8 cellular contexts compared by ENCODE assay signal in the genomic region with DNA sequence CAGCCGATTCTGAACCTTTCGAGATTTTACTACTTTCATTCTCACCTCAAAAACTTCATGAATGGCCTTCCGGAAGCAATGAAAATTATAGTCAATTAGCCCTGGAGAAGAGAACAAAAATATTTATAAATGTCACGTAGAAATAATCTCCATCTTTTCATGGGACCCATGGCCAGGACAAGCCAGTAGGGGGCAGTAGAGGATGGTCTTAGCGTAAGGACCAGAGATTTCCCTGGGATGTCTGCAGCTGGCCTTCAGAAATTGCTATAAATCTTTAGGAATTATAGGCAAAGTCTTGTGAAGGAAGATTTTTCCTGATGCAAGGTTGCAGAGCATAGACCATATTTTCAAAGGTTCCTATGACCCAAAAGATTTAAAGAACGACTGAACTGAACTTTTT. TPM values are rescaled to one million over a fixed set of nuclear protein-coding genes. Genes with fewer than 3 reads are reported as not detected.
DNase-seq lines count a peak whose midpoint lies in the region; ATAC-seq, FAIRE-seq and TF ChIP-seq lines count a peak whose summit lies in the region.

No MANE protein-coding gene starts in this region.

- peak; percentile 74 to 83 for TF ChIP-seq CTCF in brain (conservative IDR thresholded peaks at IDR 0.05)
- peak; percentile 77 to 79 (median 78) for TF ChIP-seq CTCF in keratinocyte (optimal IDR thresholded peaks at IDR 0.05 in 1 of 3, IDR thresholded peaks at IDR 0.05 in 1 of 3, conservative IDR thresholded peaks at IDR 0.05 in 1 of 3; ENCODE audit: extremely low read depth in 1 of 3, insufficient read depth in 2 of 3, low read length in 3 of 3)

- DNase-seq in Daoy (ENCODE audit: low read depth) = peak; percentile 51
- DNase-seq in Karpas-422 = peak; percentile 85
- DNase-seq in T-helper 2 cell treated with Interferon-gamma antibody and Interleukin-4, amounts not matched to agents 5 μg/mL and 100 μg/mL, for 36 hours (ENCODE audit: low spot score) = peak; percentile 30
- DNase-seq in keratinocyte (ENCODE audit: low read depth, low spot score) = no peak
- peak; percentile 53 for DNase-seq in stimulated activated CD4-positive, alpha-beta T cell treated with anti-CD3 and anti-CD28 coated beads, Interleukin-4, amount 100 ng/mL, for 1 hour

- H2AFZ ChIP-seq in Karpas-422 (ENCODE audit: low read length) (no peak overlapping the region), keratinocyte (ENCODE audit: control insufficient read depth, low read length) (no peak overlapping the region)

- H3K27me3 ChIP-seq in Karpas-422 (ENCODE audit: low read length) = no peaks in the 10 kb centered on the region
- H3K27me3 ChIP-seq in keratinocyte (ENCODE audit: control insufficient read depth, extremely low read depth, insufficient read depth, low read length) = no peaks in the 10 kb centered on the region

- H3K9me2 ChIP-seq in Karpas-422 (replicated peaks; ENCODE audit: insufficient read depth, low read length) = no peaks in the 10 kb centered on the region

- no peaks in the 10 kb centered on the region for H3K9me3 ChIP-seq in Karpas-422 (ENCODE audit: low read length)
- H3K9me3 ChIP-seq in keratinocyte (ENCODE audit: control insufficient read depth, low read depth, low read length) = no peaks in the 10 kb centered on the region

- dilution Hi-C loops in keratinocyte (cut with MboI; ENCODE audit: extremely low pct_ligation_motif_present, low sequenced_read_pairs) = no loop called here

- no peaks in the 10 kb centered on the region for H3K27me3 Mint-ChIP-seq in T-helper 2 cell treated with Interferon-gamma antibody and Interleukin-4, amounts not matched to agents 5 μg/mL and 100 μg/mL, for 36 hours (ENCODE audit: low read depth)
- no peaks in the 10 kb centered on the region for H3K27me3 Mint-ChIP-seq in brain

- no peaks in the 10 kb centered on the region for H3K9me3 Mint-ChIP-seq in T-helper 2 cell treated with Interferon-gamma antibody and Interleukin-4, amounts not matched to agents 5 μg/mL and 100 μg/mL, for 36 hours
- H3K9me3 Mint-ChIP-seq in brain = no peaks in the 10 kb centered on the region

- H3K4me3 Mint-ChIP-seq in T-helper 2 cell treated with Interferon-gamma antibody and Interleukin-4, amounts not matched to agents 5 μg/mL and 100 μg/mL, for 36 hours = no peak overlapping the region
- no peak overlapping the region for H3K4me3 Mint-ChIP-seq in brain

- no peaks in the 10 kb centered on the region for H3K4me1 ChIP-seq in Karpas-422 (ENCODE audit: low read length)
- no peaks in the 10 kb centered on the region for H3K4me1 ChIP-seq in keratinocyte (ENCODE audit: control insufficient read depth, extremely low read depth, insufficient read depth, low read length)

- H3K27ac Mint-ChIP-seq in T-helper 2 cell treated with Interferon-gamma antibody and Interleukin-4, amounts not matched to agents 5 μg/mL and 100 μg/mL, for 36 hours = no peak overlapping the region
- H3K27ac Mint-ChIP-seq in brain = peak overlapping the region in 2 of 5 experiments; percentile 14 to 76

- H3K36me3 ChIP-seq in Karpas-422 (ENCODE audit: insufficient read depth, low read length) (no peaks in the 10 kb centered on the region), keratinocyte (ENCODE audit: control insufficient read depth in 2 of 2, extremely low read depth in 1 of 2, insufficient read depth in 2 of 2, low read length in 2 of 2) (no peaks in the 10 kb centered on the region)

- no peak for ATAC-seq in HG02588 (IDR thresholded peaks at IDR 0.05; ENCODE audit: unreplicated experiment)
- no peak for ATAC-seq in GM18870 (IDR thresholded peaks at IDR 0.05; ENCODE audit: unreplicated experiment)

- H3K4me3 ChIP-seq in Karpas-422 (ENCODE audit: low read length) (no peak overlapping the region), keratinocyte (ENCODE audit: control insufficient read depth in 2 of 3, extremely low read depth in 1 of 3, insufficient read depth in 2 of 3, low read depth in 1 of 3, low read length in 3 of 3) (no peak overlapping the region)

- no peaks in the 10 kb centered on the region for H3K9me1 ChIP-seq in keratinocyte (ENCODE audit: control insufficient read depth, extremely low read depth, insufficient read depth, low read length)

- H3K36me3 Mint-ChIP-seq in T-helper 2 cell treated with Interferon-gamma antibody and Interleukin-4, amounts not matched to agents 5 μg/mL and 100 μg/mL, for 36 hours (ENCODE audit: low read depth) = no peaks in the 10 kb centered on the region
- peaks cover 6% of the 10 kb centered on the region for H3K36me3 Mint-ChIP-seq in brain

- H3K4me2 ChIP-seq in Karpas-422 (ENCODE audit: low read depth, low read length, poor library complexity, severe bottlenecking) (no peak overlapping the region), keratinocyte (ENCODE audit: control insufficient read depth, extremely low read depth, insufficient read depth, low read depth, low read length) (no peak overlapping the region)

- peaks cover 25% of the 10 kb centered on the region for H3K4me1 Mint-ChIP-seq in T-helper 2 cell treated with Interferon-gamma antibody and Interleukin-4, amounts not matched to agents 5 μg/mL and 100 μg/mL, for 36 hours (ENCODE audit: low read depth)
- peaks cover 18% of the 10 kb centered on the region for H3K4me1 Mint-ChIP-seq in brain

- peak; percentile 23 for FAIRE-seq in keratinocyte (lab: Jason Lieb, UNC)

- H3K79me2 ChIP-seq in Karpas-422 (ENCODE audit: low read length) (no peaks in the 10 kb centered on the region), keratinocyte (ENCODE audit: control insufficient read depth, insufficient read depth, low read length) (no peaks in the 10 kb centered on the region)

- H3K27ac ChIP-seq in Karpas-422 (ENCODE audit: low read length) (no peak overlapping the region), keratinocyte (ENCODE audit: control insufficient read depth, insufficient read depth, low read length) (no peak overlapping the region)

- H3K9ac ChIP-seq in Karpas-422 (ENCODE audit: low read length) (no peak overlapping the region), keratinocyte (ENCODE audit: control insufficient read depth, extremely low read depth, insufficient read depth, low read length) (no peak overlapping the region)

- peaks cover 6% of the 10 kb centered on the region; the same call in 1 of the 2 replicates for H4K20me1 ChIP-seq in Karpas-422 (ENCODE audit: insufficient read depth, low read depth, low read length)
- no peaks in the 10 kb centered on the region for H4K20me1 ChIP-seq in keratinocyte (ENCODE audit: control insufficient read depth, extremely low read depth, insufficient read depth, low read length)

RNA-seq across cellular contexts. Expression of a gene that starts 15.6 kb away (rescaled TPM):
- 19.5 and 24.7 TPM in 2 replicates for total RNA-seq in Daoy (2014; rRNA removed; shearing (Covaris generic))
- total RNA-seq in Karpas-422 (2014; rRNA removed; shearing (Covaris generic); ENCODE audit: low replicate concordance) = 30.4 and 48.0 TPM in 2 replicates
- polyA plus RNA-seq in brain (ENCODE audit: insufficient read depth, low read depth, low replicate concordance) (29.1 TPM), keratinocyte (17.0 to 26.7 TPM (median 19.7 TPM) in 3 replicates)
- polyA plus RNA-seq in keratinocyte (2011; ENCODE audit: low read depth) = 5.9 TPM
- polyA plus RNA-seq in keratinocyte (2011; cell fraction: cytosol; rRNA removed) = 19.2 and 32.6 TPM in 2 replicates
- 8.1 and 10.2 TPM in 2 replicates for polyA plus RNA-seq in keratinocyte (2011; cell fraction: nucleus; rRNA removed)
- 15.1 and 18.0 TPM in 2 replicates for polyA plus RNA-seq in keratinocyte (2012; ENCODE audit: low replicate concordance)
- 4.4 to 22.2 TPM (median 12.4 TPM) in 3 replicates for polyA minus RNA-seq in keratinocyte
- 14.6 TPM for polyA minus RNA-seq in keratinocyte (2011; cell fraction: cytosol; rRNA and poly(A)+ RNA removed)
- polyA minus RNA-seq in keratinocyte (2011; cell fraction: nucleus; rRNA and poly(A)+ RNA removed) = 4.5 and 7.6 TPM in 2 replicates

RNA-seq across cellular contexts. Expression of a gene that starts 44.0 kb away (rescaled TPM):
- 8.8 and 9.4 TPM in 2 replicates for total RNA-seq in Daoy (2014; rRNA removed; shearing (Covaris generic))
- 0.41 and 0.65 TPM in 2 replicates for total RNA-seq in Karpas-422 (2014; rRNA removed; shearing (Covaris generic); ENCODE audit: low replicate concordance)
- 38.8 TPM for polyA plus RNA-seq in brain (ENCODE audit: insufficient read depth, low read depth, low replicate concordance)
- polyA plus RNA-seq in keratinocyte = 0.03 to 0.86 TPM (median 0.18 TPM) in 3 replicates
- 2.5 TPM for polyA plus RNA-seq in keratinocyte (2011; ENCODE audit: low read depth)
- 0.32 and 1.3 TPM in 2 replicates for polyA plus RNA-seq in keratinocyte (2011; cell fraction: cytosol; rRNA removed)
- 0.24 and 0.38 TPM in 2 replicates for polyA plus RNA-seq in keratinocyte (2011; cell fraction: nucleus; rRNA removed)
- 3.9 TPM in 1 of 2 replicates, not detected in the other for polyA plus RNA-seq in keratinocyte (2012; ENCODE audit: low replicate concordance)
- polyA minus RNA-seq in keratinocyte = 0.20 TPM in 1 of 3 replicates, not detected in the others
- polyA minus RNA-seq in keratinocyte (2011; cell fraction: cytosol; rRNA and poly(A)+ RNA removed) = not detected
- polyA minus RNA-seq in keratinocyte (2011; cell fraction: nucleus; rRNA and poly(A)+ RNA removed) = 0.42 and 1.1 TPM in 2 replicates

RNA-seq across cellular contexts. Expression of a gene that starts 53.0 kb away (rescaled TPM):
- total RNA-seq in Daoy (2014; rRNA removed; shearing (Covaris generic)) = not detected in 2 replicates
- total RNA-seq in Karpas-422 (2014; rRNA removed; shearing (Covaris generic); ENCODE audit: low replicate concordance) = 0.11 and 0.22 TPM in 2 replicates
- polyA plus RNA-seq in brain (ENCODE audit: insufficient read depth, low read depth, low replicate concordance) (not detected), keratinocyte (0.03 to 0.12 TPM in 2 of 3 replicates, not detected in the other)
- polyA plus RNA-seq in keratinocyte (2011; ENCODE audit: low read depth) = 1.2 TPM
- not detected in 2 replicates for polyA plus RNA-seq in keratinocyte (2011; cell fraction: cytosol; rRNA removed)
- 0.39 and 0.59 TPM in 2 replicates for polyA plus RNA-seq in keratinocyte (2011; cell fraction: nucleus; rRNA removed)
- 0.52 TPM in 1 of 2 replicates, not detected in the other for polyA plus RNA-seq in keratinocyte (2012; ENCODE audit: low replicate concordance)
- polyA minus RNA-seq in keratinocyte = 0.59 TPM in 1 of 3 replicates, not detected in the others
- not detected for polyA minus RNA-seq in keratinocyte (2011; cell fraction: cytosol; rRNA and poly(A)+ RNA removed)
- not detected in 2 replicates for polyA minus RNA-seq in keratinocyte (2011; cell fraction: nucleus; rRNA and poly(A)+ RNA removed)
